Comparison of ENCODE assay signal across 2 cellular contexts in the genomic region with DNA sequence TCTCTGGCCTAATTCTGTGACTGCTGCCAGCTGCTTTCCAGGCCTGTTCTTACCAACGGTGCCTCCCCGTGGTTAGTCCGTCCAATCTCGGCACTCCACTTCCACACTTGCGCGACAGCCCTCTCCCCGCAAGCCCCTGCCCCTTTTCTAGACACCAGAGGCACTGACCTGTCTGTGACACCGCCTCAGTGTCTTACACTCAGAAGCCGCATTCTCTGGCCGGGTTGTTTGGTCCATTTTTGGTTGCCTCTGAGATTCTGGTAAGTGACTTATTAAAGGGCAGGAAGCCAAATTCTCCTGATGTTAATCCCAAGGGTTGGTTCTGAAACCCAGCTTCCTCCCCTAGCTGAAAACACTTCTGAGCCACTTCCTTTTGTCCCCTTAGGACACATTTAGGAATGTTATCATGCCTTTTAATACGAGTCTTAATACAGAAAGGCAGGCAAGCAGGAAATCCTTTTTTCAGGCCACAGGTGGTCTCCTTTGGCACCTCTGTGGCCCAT.
A peak's percentile ranks its signal among the peaks of the same experiment; 100 is the strongest.
TF ChIP-seq lines count a peak whose summit lies in the region.

No MANE protein-coding gene starts in this region.

TF ChIP-seq in HCT116, 20 proteins besides CTCF, POLR2A, EP300 and RAD21:
- TF ChIP-seq, protein P1, sequence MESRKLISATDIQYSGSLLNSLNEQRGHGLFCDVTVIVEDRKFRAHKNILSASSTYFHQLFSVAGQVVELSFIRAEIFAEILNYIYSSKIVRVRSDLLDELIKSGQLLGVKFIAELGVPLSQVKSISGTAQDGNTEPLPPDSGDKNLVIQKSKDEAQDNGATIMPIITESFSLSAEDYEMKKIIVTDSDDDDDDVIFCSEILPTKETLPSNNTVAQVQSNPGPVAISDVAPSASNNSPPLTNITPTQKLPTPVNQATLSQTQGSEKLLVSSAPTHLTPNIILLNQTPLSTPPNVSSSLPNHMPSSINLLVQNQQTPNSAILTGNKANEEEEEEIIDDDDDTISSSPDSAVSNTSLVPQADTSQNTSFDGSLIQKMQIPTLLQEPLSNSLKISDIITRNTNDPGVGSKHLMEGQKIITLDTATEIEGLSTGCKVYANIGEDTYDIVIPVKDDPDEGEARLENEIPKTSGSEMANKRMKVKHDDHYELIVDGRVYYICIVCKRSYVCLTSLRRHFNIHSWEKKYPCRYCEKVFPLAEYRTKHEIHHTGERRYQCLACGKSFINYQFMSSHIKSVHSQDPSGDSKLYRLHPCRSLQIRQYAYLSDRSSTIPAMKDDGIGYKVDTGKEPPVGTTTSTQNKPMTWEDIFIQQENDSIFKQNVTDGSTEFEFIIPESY (IDR thresholded peaks at IDR 0.05; ENCODE audit: extremely low read depth, insufficient replicate concordance, low read length) = no peak
- TF ChIP-seq YY1 (IDR thresholded peaks at IDR 0.05; ENCODE audit: extremely low read depth, insufficient replicate concordance, low read depth, low read length) (no peak), EGR1 (IDR thresholded peaks at IDR 0.05; ENCODE audit: low read depth) (no peak), FOSL1 (IDR thresholded peaks at IDR 0.05; ENCODE audit: low read depth) (no peak), CBX3 (IDR thresholded peaks at IDR 0.05; ENCODE audit: low read depth) (no peak), SRF (IDR thresholded peaks at IDR 0.05; ENCODE audit: low read depth) (no peak), CEBPB (IDR thresholded peaks at IDR 0.05; ENCODE audit: low read depth) (no peak), POLR2AphosphoS5 (IDR thresholded peaks at IDR 0.05; ENCODE audit: low read depth, low read length) (no peak)
- TF ChIP-seq, protein P2, sequence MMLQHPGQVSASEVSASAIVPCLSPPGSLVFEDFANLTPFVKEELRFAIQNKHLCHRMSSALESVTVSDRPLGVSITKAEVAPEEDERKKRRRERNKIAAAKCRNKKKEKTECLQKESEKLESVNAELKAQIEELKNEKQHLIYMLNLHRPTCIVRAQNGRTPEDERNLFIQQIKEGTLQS (IDR thresholded peaks at IDR 0.05) = no peak
- TF ChIP-seq, protein P3, sequence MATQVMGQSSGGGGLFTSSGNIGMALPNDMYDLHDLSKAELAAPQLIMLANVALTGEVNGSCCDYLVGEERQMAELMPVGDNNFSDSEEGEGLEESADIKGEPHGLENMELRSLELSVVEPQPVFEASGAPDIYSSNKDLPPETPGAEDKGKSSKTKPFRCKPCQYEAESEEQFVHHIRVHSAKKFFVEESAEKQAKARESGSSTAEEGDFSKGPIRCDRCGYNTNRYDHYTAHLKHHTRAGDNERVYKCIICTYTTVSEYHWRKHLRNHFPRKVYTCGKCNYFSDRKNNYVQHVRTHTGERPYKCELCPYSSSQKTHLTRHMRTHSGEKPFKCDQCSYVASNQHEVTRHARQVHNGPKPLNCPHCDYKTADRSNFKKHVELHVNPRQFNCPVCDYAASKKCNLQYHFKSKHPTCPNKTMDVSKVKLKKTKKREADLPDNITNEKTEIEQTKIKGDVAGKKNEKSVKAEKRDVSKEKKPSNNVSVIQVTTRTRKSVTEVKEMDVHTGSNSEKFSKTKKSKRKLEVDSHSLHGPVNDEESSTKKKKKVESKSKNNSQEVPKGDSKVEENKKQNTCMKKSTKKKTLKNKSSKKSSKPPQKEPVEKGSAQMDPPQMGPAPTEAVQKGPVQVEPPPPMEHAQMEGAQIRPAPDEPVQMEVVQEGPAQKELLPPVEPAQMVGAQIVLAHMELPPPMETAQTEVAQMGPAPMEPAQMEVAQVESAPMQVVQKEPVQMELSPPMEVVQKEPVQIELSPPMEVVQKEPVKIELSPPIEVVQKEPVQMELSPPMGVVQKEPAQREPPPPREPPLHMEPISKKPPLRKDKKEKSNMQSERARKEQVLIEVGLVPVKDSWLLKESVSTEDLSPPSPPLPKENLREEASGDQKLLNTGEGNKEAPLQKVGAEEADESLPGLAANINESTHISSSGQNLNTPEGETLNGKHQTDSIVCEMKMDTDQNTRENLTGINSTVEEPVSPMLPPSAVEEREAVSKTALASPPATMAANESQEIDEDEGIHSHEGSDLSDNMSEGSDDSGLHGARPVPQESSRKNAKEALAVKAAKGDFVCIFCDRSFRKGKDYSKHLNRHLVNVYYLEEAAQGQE (IDR thresholded peaks at IDR 0.05; ENCODE audit: low read depth) = no peak
- TF ChIP-seq, protein P4, sequence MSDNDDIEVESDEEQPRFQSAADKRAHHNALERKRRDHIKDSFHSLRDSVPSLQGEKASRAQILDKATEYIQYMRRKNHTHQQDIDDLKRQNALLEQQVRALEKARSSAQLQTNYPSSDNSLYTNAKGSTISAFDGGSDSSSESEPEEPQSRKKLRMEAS (IDR thresholded peaks at IDR 0.05) = no peak

TF ChIP-seq in H1, 55 proteins besides CTCF, POLR2A, EP300 and RAD21:
- TF ChIP-seq SIRT6 (IDR thresholded peaks at IDR 0.05; ENCODE audit: low read length) (no peak), TAF1 (IDR thresholded peaks at IDR 0.05; ENCODE audit: low read depth, low read length) (0 out of 2 replicates have a peak, but pooled peaks have one; percentile 5), SRF (IDR thresholded peaks at IDR 0.05; ENCODE audit: low read depth, low read length) (no peak), HDAC2 (IDR thresholded peaks at IDR 0.05; ENCODE audit: borderline replicate concordance in 1 of 2, low read depth in 2 of 2, low read length in 2 of 2) (no peak), CHD2 (IDR thresholded peaks at IDR 0.05; ENCODE audit: low read length) (no peak), TAF7 (optimal IDR thresholded peaks at IDR 0.05; ENCODE audit: borderline replicate concordance, low read depth, low read length) (no peak)
